Comparison of ENCODE assay signal across 8 cellular contexts in the genomic region with DNA sequence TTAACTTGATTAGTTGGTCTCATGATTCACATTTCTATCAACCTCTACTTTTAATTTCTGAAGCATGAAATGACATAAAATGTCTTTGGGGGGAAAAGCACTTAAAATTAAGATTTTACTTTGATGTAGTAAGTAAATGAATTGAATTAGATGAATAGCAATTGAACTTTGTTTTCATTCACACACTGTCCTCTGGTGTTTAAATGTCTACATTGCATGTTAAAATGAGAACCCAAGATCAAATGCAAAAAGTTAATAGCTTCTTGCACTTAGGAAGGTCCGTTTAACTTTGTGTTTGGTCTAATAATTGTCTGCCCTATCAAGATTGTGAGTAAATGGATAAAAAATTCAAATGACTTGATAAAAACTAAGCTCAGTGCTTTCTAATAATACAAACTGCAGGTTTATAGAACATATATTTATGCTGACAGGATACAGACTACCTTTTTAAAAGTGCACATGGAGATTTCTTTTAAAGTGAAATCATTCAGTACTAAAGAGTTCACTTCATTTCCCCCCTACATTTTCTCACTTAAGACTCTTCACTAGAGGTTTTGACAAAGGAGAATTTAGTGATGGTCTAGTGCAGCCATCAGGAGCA.
DNase-seq lines count a peak whose midpoint lies in the region; ATAC-seq and TF ChIP-seq lines count a peak whose summit lies in the region.

No MANE protein-coding gene starts in this region.

- TF ChIP-seq CTCF in AG09309 (IDR thresholded peaks at IDR 0.05; ENCODE audit: control insufficient read depth, insufficient read depth, low read depth, low read length, missing control alignments) (peak; percentile 71), GM12875 (IDR thresholded peaks at IDR 0.05; ENCODE audit: borderline replicate concordance, insufficient read depth, low read depth, low read length) (peak; percentile 45; the same call in 1 of the 2 replicates), thyroid gland (IDR thresholded peaks at IDR 0.05) (peak; percentile 34 to 88 (median 66))

- H3K36me3 Mint-ChIP-seq in activated T-helper 2 cell treated with anti-CD3 and anti-CD28 coated beads, Interferon-gamma antibody, Interleukin-2, Interleukin-4, amounts not matched to agents 10 μg/mL and 5 μg/mL and 100 μg/mL, durations not matched to agents 14 hours and 24 hours and 36 hours (ENCODE audit: low read depth), result no peaks in the 10 kb centered on the region

- 26 to 46% methylated on average over 1 of the region's 1 CpG for WGBS in thyroid gland, 2 donors

- no peaks in the 10 kb centered on the region for H3K9me3 Mint-ChIP-seq in activated T-helper 2 cell treated with anti-CD3 and anti-CD28 coated beads, Interferon-gamma antibody, Interleukin-2, Interleukin-4, amounts not matched to agents 10 μg/mL and 5 μg/mL and 100 μg/mL, durations not matched to agents 14 hours and 24 hours and 36 hours

- H3K4me1 Mint-ChIP-seq in activated T-helper 2 cell treated with anti-CD3 and anti-CD28 coated beads, Interferon-gamma antibody, Interleukin-2, Interleukin-4, amounts not matched to agents 10 μg/mL and 5 μg/mL and 100 μg/mL, durations not matched to agents 14 hours and 24 hours and 36 hours (ENCODE audit: low read depth), result no peaks in the 10 kb centered on the region

- DNase-seq in AG09309 (ENCODE audit: low read depth) (no peak), RPMI8226 (peak; percentile 12), germinal center (ENCODE audit: low spot score) (peak; percentile 43), thyroid gland (no peak)
- no peak for DNase-seq in activated T-helper 2 cell treated with anti-CD3 and anti-CD28 coated beads, Interferon-gamma antibody, Interleukin-2, Interleukin-4, amounts not matched to agents 10 μg/mL and 5 μg/mL and 100 μg/mL, durations not matched to agents 14 hours and 24 hours and 36 hours (ENCODE audit: low spot score)

- intact Hi-C loops in thyroid gland (cut with DNase I), result loop anchor here (5.0 kb wide), 1 partner anchor 354 kb away; no protein-coding TSS in a partner anchor
- intact Hi-C loops in activated T-helper 2 cell treated with anti-CD3 and anti-CD28 coated beads, Interferon-gamma antibody, Interleukin-2, Interleukin-4, amounts not matched to agents 10 μg/mL and 5 μg/mL and 100 μg/mL, durations not matched to agents 14 hours and 24 hours and 36 hours (cut with micrococcal nuclease), result loop anchor here (1.0 to 5.0 kb wide), 2 partner anchors 356 to 469 kb away; no protein-coding TSS in a partner anchor

- no peak overlapping the region for H3K4me3 Mint-ChIP-seq in activated T-helper 2 cell treated with anti-CD3 and anti-CD28 coated beads, Interferon-gamma antibody, Interleukin-2, Interleukin-4, amounts not matched to agents 10 μg/mL and 5 μg/mL and 100 μg/mL, durations not matched to agents 14 hours and 24 hours and 36 hours (ENCODE audit: low read depth)

- no peaks in the 10 kb centered on the region for H3K4me1 ChIP-seq in thyroid gland

- no peak overlapping the region for H3K27ac Mint-ChIP-seq in activated T-helper 2 cell treated with anti-CD3 and anti-CD28 coated beads, Interferon-gamma antibody, Interleukin-2, Interleukin-4, amounts not matched to agents 10 μg/mL and 5 μg/mL and 100 μg/mL, durations not matched to agents 14 hours and 24 hours and 36 hours

- H3K4me3 ChIP-seq in AG09309 (ENCODE audit: control insufficient read depth, low read depth, low read length), result no peak overlapping the region
- H3K4me3 ChIP-seq in GM12875 (ENCODE audit: low read depth, low read length), result no peak overlapping the region
- H3K4me3 ChIP-seq in thyroid gland (replicated peaks in 1 of 3), result no peak overlapping the region

- H3K27me3 ChIP-seq in thyroid gland, result no peaks in the 10 kb centered on the region

- no peak for ATAC-seq in GM21576 (IDR thresholded peaks at IDR 0.05; ENCODE audit: unreplicated experiment)
- ATAC-seq in HG03442 (IDR thresholded peaks at IDR 0.05; ENCODE audit: unreplicated experiment), result no peak

- no peak for TF ChIP-seq POLR2A in thyroid gland (IDR thresholded peaks at IDR 0.05)

- peaks cover 17% of the 10 kb centered on the region for H3K27me3 Mint-ChIP-seq in activated T-helper 2 cell treated with anti-CD3 and anti-CD28 coated beads, Interferon-gamma antibody, Interleukin-2, Interleukin-4, amounts not matched to agents 10 μg/mL and 5 μg/mL and 100 μg/mL, durations not matched to agents 14 hours and 24 hours and 36 hours (ENCODE audit: low read depth)

- no peaks in the 10 kb centered on the region for H3K36me3 ChIP-seq in thyroid gland

- no peak overlapping the region for H3K27ac ChIP-seq in thyroid gland

- H3K9me3 ChIP-seq in thyroid gland, result no peaks in the 10 kb centered on the region

Comparison
In these comparisons a context has a peak if more than half of its experiments do, and no peak if none do; other contexts are left out.
1. DNase-seq: peak in RPMI8226 (single experiment) and germinal center (single experiment); none in AG09309 (single experiment), thyroid gland (0 of 2) and activated T-helper 2 cell treated with anti-CD3 and anti-CD28 coated beads, Interferon-gamma antibody, Interleukin-2, Interleukin-4, amounts not matched to agents 10 μg/mL and 5 μg/mL and 100 μg/mL, durations not matched to agents 14 hours and 24 hours and 36 hours (single experiment).
2. Peak in every context shown above with its lines, with median percentiles within 50 percentile points of each other: CTCF ChIP-seq.